ENCODE assay signal across 33 cellular contexts in genomic region chr2:223824301-223824700, GRCh38.
"Had no signal": no experiment of that assay in that cellular context is flagged by ENCODE, and none has a peak within 500 bp of the region (broad histone marks: within the 10 kb centered on the region; RNA-seq: fewer than 3 reads in every experiment).

No MANE protein-coding gene starts in this region.

- H3K27me3 ChIP-seq: colonic mucosa, dorsolateral prefrontal cortex, gastroesophageal sphincter, pancreas, stomach, thyroid gland, upper lobe of left lung, vagina had no signal

- DNase-seq: activated CD4-positive, alpha-beta memory T cell treated with anti-CD3 and anti-CD28 coated beads, Interleukin-2, amount 10 ng/mL, durations not matched to agents 7 days and 5 days; activated CD4-positive, alpha-beta T cell treated with anti-CD3 and anti-CD28 coated beads, Interleukin-2, amount 10 ng/mL, durations not matched to agents 24 days and 14 days; activated CD4-positive, CD25-positive, alpha-beta regulatory T cell treated with anti-CD3 and anti-CD28 coated beads, Interleukin-2, amount 50 U/mL, for 72 hours; activated T-cell treated with anti-CD3 and anti-CD28 coated beads, Interleukin-2, amount 50 U/mL, for 48 hours; anterior cingulate cortex; colonic mucosa; dorsolateral prefrontal cortex; effector memory CD8-positive, alpha-beta T cell; erythroblast; hippocampal formation; left cardiac atrium; mammary epithelial cell; naive thymus-derived CD4-positive, alpha-beta T cell; pancreas; retina; stimulated activated CD4-positive, alpha-beta T cell treated with anti-CD3 and anti-CD28 coated beads, Interleukin-12 subunit alpha, Interleukin-12 subunit beta, amount 100 ng/mL, for 4 hours; stimulated activated CD4-positive, alpha-beta T cell treated with anti-CD3 and anti-CD28 coated beads, Interleukin-4, amount 100 ng/mL, for 24 hours; stimulated activated naive B cell treated with anti-CD40 and anti-IgM and Interleukin-4, amounts not matched to agents 10 μg/mL and 1 μg/mL and 100 μg/mL, for 72 hours; stomach; T-helper 17 cell; T1000; thyroid gland; WERI-Rb-1 had no signal

- H3K4me1 ChIP-seq: colonic mucosa, pancreas, prostate gland, upper lobe of left lung, vagina had no signal

- H3K27ac ChIP-seq: colonic mucosa, dorsolateral prefrontal cortex, gastroesophageal sphincter, pancreas, prostate gland, skin epidermis, stomach, thyroid gland, upper lobe of left lung, vagina, WERI-Rb-1 had no signal

- H3K4me1 Mint-ChIP-seq: activated CD4-positive, alpha-beta memory T cell treated with anti-CD3 and anti-CD28 coated beads, Interleukin-2, amount 10 ng/mL, durations not matched to agents 7 days and 5 days had no signal

- H3K4me3 Mint-ChIP-seq: activated CD4-positive, alpha-beta memory T cell treated with anti-CD3 and anti-CD28 coated beads, Interleukin-2, amount 10 ng/mL, durations not matched to agents 7 days and 5 days; activated CD4-positive, alpha-beta T cell treated with anti-CD3 and anti-CD28 coated beads, Interleukin-2, amount 10 ng/mL, durations not matched to agents 24 days and 14 days; activated naive CD4-positive, alpha-beta T cell treated with anti-CD3 and anti-CD28 coated beads, Interleukin-2, amount 50 U/mL, for 24 hours; effector memory CD8-positive, alpha-beta T cell; mesothelial cell of epicardium; naive thymus-derived CD4-positive, alpha-beta T cell; stimulated activated naive B cell treated with anti-CD40 and anti-IgM and Interleukin-4, amounts not matched to agents 10 μg/mL and 1 μg/mL and 100 μg/mL, for 72 hours; T-helper 17 cell had no signal

- H3K9me3 Mint-ChIP-seq: activated CD4-positive, alpha-beta memory T cell treated with anti-CD3 and anti-CD28 coated beads, Interleukin-2, amount 10 ng/mL, durations not matched to agents 7 days and 5 days; activated CD4-positive, alpha-beta T cell treated with anti-CD3 and anti-CD28 coated beads, Interleukin-2, amount 10 ng/mL, durations not matched to agents 24 days and 14 days; activated naive CD4-positive, alpha-beta T cell treated with anti-CD3 and anti-CD28 coated beads, Interleukin-2, amount 50 U/mL, for 24 hours; activated T-helper 2 cell treated with anti-CD3 and anti-CD28 coated beads, Interferon-gamma antibody, Interleukin-2, Interleukin-4, amounts not matched to agents 10 μg/mL and 5 μg/mL and 100 μg/mL, durations not matched to agents 14 hours and 24 hours and 36 hours; effector memory CD8-positive, alpha-beta T cell; mesothelial cell of epicardium had no signal

- ATAC-seq: effector memory CD8-positive, alpha-beta T cell; gastroesophageal sphincter; left cardiac atrium; naive thymus-derived CD4-positive, alpha-beta T cell; pancreas; sciatic nerve; T-helper 17 cell had no signal

- H3K4me3 ChIP-seq: colonic mucosa, dorsolateral prefrontal cortex, gastroesophageal sphincter, pancreas, prostate gland, skin epidermis, stomach, thyroid gland, upper lobe of left lung, vagina had no signal

- H3K9me3 ChIP-seq: colonic mucosa, gastroesophageal sphincter, pancreas, prostate gland, stomach, thyroid gland, upper lobe of left lung, vagina had no signal

- H3K27me3 Mint-ChIP-seq: activated CD4-positive, alpha-beta memory T cell treated with anti-CD3 and anti-CD28 coated beads, Interleukin-2, amount 10 ng/mL, durations not matched to agents 7 days and 5 days; activated CD4-positive, alpha-beta T cell treated with anti-CD3 and anti-CD28 coated beads, Interleukin-2, amount 10 ng/mL, durations not matched to agents 24 days and 14 days; activated naive CD4-positive, alpha-beta T cell treated with anti-CD3 and anti-CD28 coated beads, Interleukin-2, amount 50 U/mL, for 24 hours; effector memory CD8-positive, alpha-beta T cell; naive thymus-derived CD4-positive, alpha-beta T cell; stimulated activated naive B cell treated with anti-CD40 and anti-IgM and Interleukin-4, amounts not matched to agents 10 μg/mL and 1 μg/mL and 100 μg/mL, for 72 hours; T-helper 17 cell had no signal

- FAIRE-seq: keratinocyte, pancreas had no signal

- H3K36me3 ChIP-seq: colonic mucosa, gastroesophageal sphincter, pancreas, prostate gland, stomach, thyroid gland, upper lobe of left lung, vagina, WERI-Rb-1 had no signal

- H3K27ac Mint-ChIP-seq: activated CD4-positive, alpha-beta memory T cell treated with anti-CD3 and anti-CD28 coated beads, Interleukin-2, amount 10 ng/mL, durations not matched to agents 7 days and 5 days; activated CD4-positive, alpha-beta T cell treated with anti-CD3 and anti-CD28 coated beads, Interleukin-2, amount 10 ng/mL, durations not matched to agents 24 days and 14 days; activated naive CD4-positive, alpha-beta T cell treated with anti-CD3 and anti-CD28 coated beads, Interleukin-2, amount 50 U/mL, for 24 hours; activated T-helper 2 cell treated with anti-CD3 and anti-CD28 coated beads, Interferon-gamma antibody, Interleukin-2, Interleukin-4, amounts not matched to agents 10 μg/mL and 5 μg/mL and 100 μg/mL, durations not matched to agents 14 hours and 24 hours and 36 hours; effector memory CD8-positive, alpha-beta T cell; mesothelial cell of epicardium; naive thymus-derived CD4-positive, alpha-beta T cell; stimulated activated naive B cell treated with anti-CD40 and anti-IgM and Interleukin-4, amounts not matched to agents 10 μg/mL and 1 μg/mL and 100 μg/mL, for 72 hours; T-helper 17 cell had no signal
